12 cellular contexts compared by ENCODE assay signal in the genomic region with DNA sequence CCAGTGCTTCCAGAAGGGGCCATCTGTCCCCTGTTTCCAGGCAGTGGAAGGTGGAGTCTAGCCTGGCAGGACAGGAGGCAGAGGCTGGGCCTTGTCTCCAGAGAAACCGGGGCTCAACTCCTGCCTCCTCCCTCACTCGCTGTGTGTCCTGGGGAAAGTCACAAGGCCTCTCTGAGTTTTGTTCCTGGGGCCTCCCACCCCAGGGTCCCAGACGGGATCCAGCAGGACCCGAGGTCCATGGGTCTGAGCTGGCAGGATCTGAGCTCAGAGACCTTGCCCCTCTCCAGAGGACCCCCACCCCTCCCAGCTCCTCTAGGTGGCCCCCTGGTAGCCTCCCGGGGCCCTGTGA.
DNase-seq lines count a peak whose midpoint lies in the region; ATAC-seq and TF ChIP-seq lines count a peak whose summit lies in the region.
"Had no signal": no experiment of that assay in that cellular context is flagged by ENCODE, and none has a peak within 500 bp of the region (broad histone marks: within the 10 kb centered on the region; RNA-seq: fewer than 3 reads in every experiment).

No MANE protein-coding gene starts in this region.

- no peaks in the 10 kb centered on the region for H3K36me3 ChIP-seq in BLaER1
- H3K36me3 ChIP-seq in esophagus squamous epithelium = no peaks in the 10 kb centered on the region
- H3K36me3 ChIP-seq in psoas muscle (ENCODE audit: insufficient read depth in 1 of 2, low read depth in 1 of 2) = no peaks in the 10 kb centered on the region
- H3K36me3 ChIP-seq: cardiac muscle cell, SJSA1 had no signal

- H3K4me2 ChIP-seq in BLaER1 = peak overlapping the region; percentile 91

- intact Hi-C loops in esophagus squamous epithelium (cut with DNase I) (no loop called here), psoas muscle (cut with DNase I) (no loop called here)

- H3K4me1 ChIP-seq in BLaER1 = peaks cover 100% of the 10 kb centered on the region
- H3K4me1 ChIP-seq in esophagus squamous epithelium = peaks cover 27 to 81% (median 39%) of the 10 kb centered on the region in 3 donors
- peaks cover 16% of the 10 kb centered on the region for H3K4me1 ChIP-seq in psoas muscle

- no peak for TF ChIP-seq CTCF in VCaP (conservative IDR thresholded peaks at IDR 0.05)
- TF ChIP-seq CTCF in esophagus squamous epithelium (IDR thresholded peaks at IDR 0.05) = no peak
- TF ChIP-seq CTCF in psoas muscle (IDR thresholded peaks at IDR 0.05) = no peak

- no peak for DNase-seq in esophagus squamous epithelium (lab: John Stamatoyannopoulos, UW)
- DNase-seq in psoas muscle = no peak
- no peak for DNase-seq in midbrain (lab: John Stamatoyannopoulos, UW)
- DNase-seq in anterior cingulate cortex (lab: John Stamatoyannopoulos, UW) = no peak
- DNase-seq in OCI-M1 (lab: John Stamatoyannopoulos, UW) = no peak
- DNase-seq in activated CD4-positive, alpha-beta T cell treated with anti-CD3 and anti-CD28 coated beads, Interleukin-2, amount 50 U/mL, for 1 hour = no peak
- DNase-seq: natural killer cell had no signal

- no peak for TF ChIP-seq POLR2A in esophagus squamous epithelium (IDR thresholded peaks at IDR 0.05)

- H3K9me3 ChIP-seq in BLaER1 = peaks cover 10% of the 10 kb centered on the region; the same call in 1 of the 2 replicates
- H3K9me3 ChIP-seq in esophagus squamous epithelium = no peaks in the 10 kb centered on the region
- no peaks in the 10 kb centered on the region for H3K9me3 ChIP-seq in psoas muscle
- H3K9me3 ChIP-seq: SJSA1 had no signal

- no peaks in the 10 kb centered on the region for H4K20me1 ChIP-seq in BLaER1

- 100% methylated on average over 1 of the region's 5 CpGs; no CpG with 5 or more reads in 1 of the 2 donors for WGBS in esophagus squamous epithelium, 2 donors
- WGBS in psoas muscle, 3 donors = 68 to 78% (median 70%) methylated on average over 5 of the region's 5 CpGs

- peak overlapping the region; percentile 25 for H3K27ac ChIP-seq in BLaER1
- H3K27ac ChIP-seq in VCaP = peak overlapping the region; percentile 56; the same call in 1 of the 2 replicates
- H3K27ac ChIP-seq in esophagus squamous epithelium = peak overlapping the region; percentile 68 to 87 (median 74)
- peak overlapping the region; percentile 48 for H3K27ac ChIP-seq in psoas muscle
- H3K27ac ChIP-seq: cardiac muscle cell, foreskin keratinocyte, SJSA1 had no signal

- H3K27me3 ChIP-seq in BLaER1 = no peaks in the 10 kb centered on the region
- no peaks in the 10 kb centered on the region for H3K27me3 ChIP-seq in esophagus squamous epithelium
- no peaks in the 10 kb centered on the region for H3K27me3 ChIP-seq in psoas muscle (ENCODE audit: insufficient read depth in 3 of 3, low read length in 2 of 3)
- H3K27me3 ChIP-seq: cardiac muscle cell, SJSA1 had no signal

- 0 out of 2 replicates have a peak overlapping the region, but pooled peaks have one; percentile 11 for H3K9ac ChIP-seq in BLaER1

- H3K4me3 ChIP-seq in BLaER1 (no peak overlapping the region), esophagus squamous epithelium (no peak overlapping the region), psoas muscle (no peak overlapping the region)
- H3K4me3 ChIP-seq: cardiac muscle cell, SJSA1 had no signal

- no peak for ATAC-seq in psoas muscle
